Comparison of ENCODE assay signal across 10 cellular contexts in the genomic region with DNA sequence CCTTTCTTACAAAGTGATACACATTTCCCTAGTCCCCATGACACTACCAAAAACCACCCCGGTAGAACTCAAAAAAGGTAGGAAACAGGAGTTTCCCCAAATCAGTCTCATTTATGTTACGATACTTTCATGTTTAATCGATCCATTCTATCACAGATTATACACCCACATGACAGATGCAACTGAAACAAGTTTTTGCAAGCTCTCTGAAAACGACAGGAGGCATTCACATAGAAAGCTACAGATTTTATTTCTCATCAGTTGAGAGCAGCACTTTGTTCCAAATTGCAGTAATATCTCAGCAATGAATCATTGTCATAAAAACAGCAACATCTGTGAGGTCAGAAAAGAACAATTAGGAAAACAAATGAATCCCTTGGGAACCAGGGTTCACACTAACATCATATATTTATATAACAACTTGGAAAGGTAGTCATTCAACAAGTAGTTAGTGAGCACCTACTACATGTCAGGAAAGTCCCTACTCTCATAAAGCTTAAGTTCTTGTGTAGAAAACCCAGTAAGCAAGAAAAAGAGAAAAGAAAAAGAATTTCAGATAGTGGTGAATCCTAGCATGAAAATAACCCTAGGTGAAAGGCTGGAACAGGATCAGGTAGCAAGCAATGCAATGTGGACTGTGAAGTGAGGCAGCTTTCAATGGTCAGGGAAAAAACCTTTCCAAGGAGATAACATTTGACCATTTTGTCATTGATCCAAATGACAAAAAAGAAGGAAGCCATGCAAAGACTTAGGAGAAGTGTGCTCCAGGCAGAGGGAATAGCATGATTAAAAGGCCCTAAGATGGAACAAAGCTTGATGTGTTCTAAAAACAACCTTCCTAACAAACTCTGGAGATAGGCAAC. TPM values are rescaled to one million over a fixed set of nuclear protein-coding genes. Genes with fewer than 3 reads are reported as not detected.
A peak's percentile ranks its signal among the peaks of the same experiment; 100 is the strongest.
DNase-seq lines count a peak whose midpoint lies in the region; ATAC-seq and TF ChIP-seq lines count a peak whose summit lies in the region.
"Had no signal": no experiment of that assay in that cellular context is flagged by ENCODE, and none has a peak within 500 bp of the region (broad histone marks: within the 10 kb centered on the region; RNA-seq: fewer than 3 reads in every experiment).

No MANE protein-coding gene starts in this region.

- peak overlapping the region in 49 of 59 donors; percentile 1 to 87 (median 56) for H3K27ac ChIP-seq in dorsolateral prefrontal cortex
- H3K27ac ChIP-seq: C4-2B had no signal

- peak overlapping the region; percentile 40 to 75 (median 73) for H3K27ac Mint-ChIP-seq in nephron
- H3K27ac Mint-ChIP-seq in activated naive CD4-positive, alpha-beta T cell treated with anti-CD3 and anti-CD28 coated beads for 36 hours: no peak overlapping the region

- no peak overlapping the region for H3K4me3 Mint-ChIP-seq in nephron
- H3K4me3 Mint-ChIP-seq in activated naive CD4-positive, alpha-beta T cell treated with anti-CD3 and anti-CD28 coated beads for 36 hours: no peak overlapping the region

- H3K9me3 Mint-ChIP-seq in nephron: no peaks in the 10 kb centered on the region
- H3K9me3 Mint-ChIP-seq in activated naive CD4-positive, alpha-beta T cell treated with anti-CD3 and anti-CD28 coated beads for 36 hours: no peaks in the 10 kb centered on the region

- H3K36me3 Mint-ChIP-seq in nephron (ENCODE audit: low read depth): no peaks in the 10 kb centered on the region
- no peaks in the 10 kb centered on the region for H3K36me3 Mint-ChIP-seq in activated naive CD4-positive, alpha-beta T cell treated with anti-CD3 and anti-CD28 coated beads for 36 hours (ENCODE audit: low read depth)

- POLR2A ChIA-PET in AG04449 (lab: Yijun Ruan, JAX): interaction anchor here (0.9 to 1.2 kb wide), 2 partner anchors 8 to 13 kb away, joined by 4 to 5 read pairs; partner anchors contain the start of gene PLD1

- intact Hi-C loops in dorsolateral prefrontal cortex (cut with DNase I): no loop called here
- intact Hi-C loops in activated naive CD4-positive, alpha-beta T cell treated with anti-CD3 and anti-CD28 coated beads for 36 hours (cut with micrococcal nuclease): no loop called here

- H3K27me3 Mint-ChIP-seq in nephron (ENCODE audit: low read depth): peaks cover 5% of the 10 kb centered on the region
- peaks cover 9% of the 10 kb centered on the region for H3K27me3 Mint-ChIP-seq in activated naive CD4-positive, alpha-beta T cell treated with anti-CD3 and anti-CD28 coated beads for 36 hours (ENCODE audit: low read depth)

- no peak for TF ChIP-seq CTCF in AG04449 (IDR thresholded peaks at IDR 0.05; ENCODE audit: insufficient read depth, low read length, missing control alignments)
- no peak for TF ChIP-seq CTCF in dorsolateral prefrontal cortex (IDR thresholded peaks at IDR 0.05 in 54 of 56, conservative IDR thresholded peaks at IDR 0.05 in 2 of 56; ENCODE audit: low read depth in 1 of 56, partially characterized antibody in 56 of 56)
- TF ChIP-seq CTCF in nephron (IDR thresholded peaks at IDR 0.05; ENCODE audit: unreplicated experiment in 3 of 3): no peak

- H3K4me1 Mint-ChIP-seq in nephron: peaks cover 31% of the 10 kb centered on the region
- H3K4me1 Mint-ChIP-seq in activated naive CD4-positive, alpha-beta T cell treated with anti-CD3 and anti-CD28 coated beads for 36 hours (ENCODE audit: low read depth): peaks cover 8% of the 10 kb centered on the region

- no peak overlapping the region for H3K4me3 ChIP-seq in AG04449 (ENCODE audit: low read depth, low read length)
- no peak overlapping the region for H3K4me3 ChIP-seq in dorsolateral prefrontal cortex

- CTCF ChIA-PET in AG04449 (lab: Yijun Ruan, JAX): interaction anchor here (1.1 to 2.5 kb wide), 4 partner anchors 9 to 156 kb away, joined by 3 to 10 read pairs (median 6); partner anchors contain the start of gene PLD1
- CTCF ChIA-PET in activated naive CD4-positive, alpha-beta T cell treated with anti-CD3 and anti-CD28 coated beads for 36 hours (lab: Charles Lee): interaction anchor here (0.6 kb wide), 2 partner anchors 13 to 600 kb away, joined by 3 to 4 read pairs; no protein-coding TSS in a partner anchor

- ATAC-seq in GM18858 (IDR thresholded peaks at IDR 0.05; ENCODE audit: unreplicated experiment): no peak
- ATAC-seq in HG02938 (IDR thresholded peaks at IDR 0.05; ENCODE audit: unreplicated experiment): no peak

- DNase-seq in AG04449 (ENCODE audit: low read depth, low spot score): peak; percentile 76
- DNase-seq in HT1080 (ENCODE audit: low read depth): peak; percentile 89
- DNase-seq in dorsolateral prefrontal cortex: no peak
- no peak for DNase-seq in activated naive CD4-positive, alpha-beta T cell treated with anti-CD3 and anti-CD28 coated beads for 36 hours
- no peak for DNase-seq in DMS 273 (lab: John Stamatoyannopoulos, UW; ENCODE audit: unreplicated experiment)

- H3K27me3 ChIP-seq in dorsolateral prefrontal cortex: no peaks in the 10 kb centered on the region

RNA-seq across cellular contexts. Expression of gene PLD1, which starts 8.3 kb away (rescaled TPM):
- total RNA-seq in HT1080 (2014; rRNA removed; shearing (Covaris generic)): 6.2 and 7.5 TPM in 2 replicates
- polyA plus RNA-seq in HT1080 (2015; cell fraction: cytosol; rRNA removed): 8.2 and 11.2 TPM in 2 replicates
- 28.6 and 31.8 TPM in 2 replicates for polyA plus RNA-seq in HT1080 (2015; cell fraction: nucleus; rRNA removed)
- total RNA-seq in dorsolateral prefrontal cortex: 100 to 1,000 TPM in 2 of 120 experiments, 10 to 100 TPM in 118; 16.2 to 167 (median 39.0) TPM
- total RNA-seq in activated naive CD4-positive, alpha-beta T cell treated with anti-CD3 and anti-CD28 coated beads for 36 hours: under 1 TPM in 1 of 2 experiments, not detected in 1; 0.25 TPM

RNA-seq across cellular contexts. Expression of gene TMEM212, which starts 41.2 kb away (rescaled TPM):
- not detected in 2 replicates for total RNA-seq in HT1080 (2014; rRNA removed; shearing (Covaris generic))
- not detected in 2 replicates for polyA plus RNA-seq in HT1080 (2015; cell fraction: cytosol; rRNA removed)
- polyA plus RNA-seq in HT1080 (2015; cell fraction: nucleus; rRNA removed): not detected in 2 replicates
- 1 to 10 TPM in 47 of 120 experiments, under 1 TPM in 16, not detected in 57; 0.22 to 5.6 (median 1.4) TPM for total RNA-seq in dorsolateral prefrontal cortex
- not detected for total RNA-seq in activated naive CD4-positive, alpha-beta T cell treated with anti-CD3 and anti-CD28 coated beads for 36 hours
- total RNA-seq: SK-MEL-5 had no signal

Comparison
In these comparisons a context has a peak if more than half of its experiments do, and no peak if none do; other contexts are left out.
1. DNase-seq: peak in AG04449 (single experiment) and HT1080 (single experiment); none in dorsolateral prefrontal cortex (0 of 10), activated naive CD4-positive, alpha-beta T cell treated with anti-CD3 and anti-CD28 coated beads for 36 hours (single experiment) and DMS 273 (single experiment).